ENCODE assay signal across 35 cellular contexts in genomic region chr10:57465155-57465554, GRCh38.
"Had no signal": no experiment of that assay in that cellular context is flagged by ENCODE, and none has a peak within 500 bp of the region (broad histone marks: within the 10 kb centered on the region; RNA-seq: fewer than 3 reads in every experiment).

No MANE protein-coding gene starts in this region.

- DNase-seq: MG63, MM.1S, MV-4-11, NCI-H1048, NCI-H1092, NCI-H1092 treated with DMSO at 0.1 percent for 48 hours, NCI-H1105, NCI-H1105 treated with DMSO at 0.1 percent for 48 hours, NCI-H1417, NCI-H1417 treated with DMSO at 0.1 percent for 48 hours, NCI-H1436, NCI-H1436 treated with DMSO at 0.1 percent for 48 hours, NCI-H146, NCI-H1694, NCI-H1694 treated with DMSO at 0.1 percent for 48 hours, NCI-H187, NCI-H187 treated with DMSO at 0.1 percent for 48 hours, NCI-H1930, NCI-H2029, NCI-H2029 treated with DMSO at 0.1 percent for 48 hours, NCI-H2081, NCI-H2081 treated with DMSO at 0.1 percent for 48 hours, NCI-H2107, NCI-H2171, NCI-H2171 treated with DMSO at 0.1 percent for 48 hours, NCI-H2227 treated with DMSO at 0.1 percent for 48 hours, NCI-H226, NCI-H345, NCI-H446, NCI-H446 treated with DMSO at 0.1 percent for 48 hours, NCI-H510A, NCI-H510A treated with DMSO at 0.1 percent for 48 hours, NCI-H524, NCI-H524 treated with DMSO at 0.1 percent for 48 hours, NCI-H526 had no signal

- H3K36me3 ChIP-seq: MG63 had no signal

- H3K4me3 ChIP-seq: MG63 had no signal

- H3K9me3 ChIP-seq: MG63 had no signal

- H3K27me3 ChIP-seq: MG63 had no signal
